ENCODE assay signal across 9 cellular contexts in the genomic region with DNA sequence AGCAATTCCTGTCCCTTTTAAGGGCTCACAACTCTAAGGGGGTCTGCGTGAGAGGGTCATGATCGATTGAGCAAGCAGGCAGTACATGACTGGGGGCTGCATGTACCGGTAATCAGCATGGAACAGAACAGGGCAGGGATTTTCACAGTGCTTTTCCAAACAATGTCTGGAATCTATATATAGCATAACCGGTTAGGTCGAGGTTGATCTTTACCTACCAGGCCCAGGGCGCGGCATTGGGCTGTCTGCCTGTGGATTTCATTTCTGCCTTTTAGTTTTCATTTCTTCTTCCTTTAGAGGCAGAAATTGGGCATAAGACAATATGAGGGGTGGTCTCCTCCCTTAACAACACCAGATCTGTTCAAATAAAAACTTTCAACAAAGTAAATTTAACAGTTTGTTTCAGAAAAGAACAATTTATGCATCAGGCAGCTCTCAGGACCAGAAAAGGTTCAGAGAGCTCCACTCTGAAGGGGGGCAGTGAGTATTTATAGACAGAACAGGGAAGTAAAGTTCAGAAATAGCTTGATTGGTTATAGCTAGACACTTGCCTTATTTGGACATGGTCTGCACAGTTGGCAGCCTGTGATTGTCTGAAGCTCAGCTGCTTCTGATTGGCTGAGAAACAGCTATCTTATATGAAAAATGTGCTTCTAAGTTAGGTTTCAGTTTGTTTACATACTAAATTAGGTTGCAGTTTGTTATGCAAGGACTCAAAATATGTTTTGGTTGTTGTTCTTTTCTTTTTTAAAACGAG. TPM values are rescaled to one million over a fixed set of nuclear protein-coding genes. Genes with fewer than 3 reads are reported as not detected.
A peak's percentile ranks its signal among the peaks of the same experiment; 100 is the strongest.
DNase-seq lines count a peak whose midpoint lies in the region; ATAC-seq and TF ChIP-seq lines count a peak whose summit lies in the region.
"Had no signal": no experiment of that assay in that cellular context is flagged by ENCODE, and none has a peak within 500 bp of the region (broad histone marks: within the 10 kb centered on the region; RNA-seq: fewer than 3 reads in every experiment).

No MANE protein-coding gene starts in this region.

- 62% methylated on average over 8 of the region's 8 CpGs for WGBS in prostate gland
- 95 to 98% methylated on average over 7 to 8 of the region's 8 CpGs for WGBS in endodermal cell (ENCODE audit: insufficient coverage in 1 of 2, insufficient read length in 1 of 2), 2 experiments

- H3K27me3 ChIP-seq in prostate gland (replicated peaks; ENCODE audit: insufficient read depth) = no peaks in the 10 kb centered on the region
- H3K27me3 ChIP-seq in endodermal cell (ENCODE audit: control insufficient read depth, insufficient read depth, low read length, poor library complexity, severe bottlenecking) = no peaks in the 10 kb centered on the region

- no peaks in the 10 kb centered on the region for H3K9me3 Mint-ChIP-seq in natural killer cell treated with Interleukin-12 subunit alpha and Interleukin-12 subunit beta and Interleukin-15 and Interleukin-18, amount 100 ng/mL, for 72 hours
- peaks cover 6% of the 10 kb centered on the region for H3K9me3 Mint-ChIP-seq in endodermal cell

- no peak overlapping the region for H3K4me3 ChIP-seq in choroid plexus epithelial cell (ENCODE audit: low read depth, low read length)
- no peak overlapping the region for H3K4me3 ChIP-seq in prostate gland
- H3K4me3 ChIP-seq in endodermal cell (ENCODE audit: low read length) = no peak overlapping the region

- H3K4me3 Mint-ChIP-seq in natural killer cell treated with Interleukin-12 subunit alpha and Interleukin-12 subunit beta and Interleukin-15 and Interleukin-18, amount 100 ng/mL, for 72 hours = no peak overlapping the region
- no peak overlapping the region for H3K4me3 Mint-ChIP-seq in endodermal cell

- intact Hi-C loops in prostate gland (cut with DNase I) = no loop called here
- intact Hi-C loops in posterior vena cava (cut with DNase I) = no loop called here

- no peak overlapping the region for H3K27ac Mint-ChIP-seq in natural killer cell treated with Interleukin-12 subunit alpha and Interleukin-12 subunit beta and Interleukin-15 and Interleukin-18, amount 100 ng/mL, for 72 hours
- H3K27ac Mint-ChIP-seq in endodermal cell = no peak overlapping the region

- H3K4me1 Mint-ChIP-seq in natural killer cell treated with Interleukin-12 subunit alpha and Interleukin-12 subunit beta and Interleukin-15 and Interleukin-18, amount 100 ng/mL, for 72 hours (ENCODE audit: low read depth in 2 of 2) = no peaks in the 10 kb centered on the region
- H3K4me1 Mint-ChIP-seq in endodermal cell = peaks cover 19% of the 10 kb centered on the region

- ATAC-seq in GM19395 (IDR thresholded peaks at IDR 0.05; ENCODE audit: unreplicated experiment) (peak; percentile 64), HG03354 (IDR thresholded peaks at IDR 0.05; ENCODE audit: poor library complexity, severe bottlenecking, unreplicated experiment) (peak; percentile 69)
- ATAC-seq in natural killer cell treated with Interleukin-12 subunit alpha and Interleukin-12 subunit beta and Interleukin-15 and Interleukin-18, amount 100 ng/mL, for 72 hours = no peak

- H3K27me3 Mint-ChIP-seq in natural killer cell treated with Interleukin-12 subunit alpha and Interleukin-12 subunit beta and Interleukin-15 and Interleukin-18, amount 100 ng/mL, for 72 hours = peaks cover 5 to 20% of the 10 kb centered on the region in 2 donors
- no peaks in the 10 kb centered on the region for H3K27me3 Mint-ChIP-seq in endodermal cell (ENCODE audit: insufficient read depth)

- no peaks in the 10 kb centered on the region for H3K36me3 Mint-ChIP-seq in natural killer cell treated with Interleukin-12 subunit alpha and Interleukin-12 subunit beta and Interleukin-15 and Interleukin-18, amount 100 ng/mL, for 72 hours
- H3K36me3 Mint-ChIP-seq in endodermal cell (ENCODE audit: low read depth) = no peaks in the 10 kb centered on the region

- H3K4me1 ChIP-seq in prostate gland (replicated peaks) (no peaks in the 10 kb centered on the region), endodermal cell (ENCODE audit: control insufficient read depth, insufficient read depth, low read length) (peaks cover 5% of the 10 kb centered on the region)

- H3K9me3 ChIP-seq in prostate gland (no peaks in the 10 kb centered on the region), endodermal cell (ENCODE audit: control insufficient read depth, low read length) (peaks cover 29% of the 10 kb centered on the region)

- H3K9ac ChIP-seq in endodermal cell (ENCODE audit: extremely low read depth, low read length, poor library complexity, severe bottlenecking) = no peak overlapping the region

- TF ChIP-seq CTCF in choroid plexus epithelial cell (conservative IDR thresholded peaks at IDR 0.05; ENCODE audit: low read depth, low read length) (no peak), prostate gland (IDR thresholded peaks at IDR 0.05) (no peak), endodermal cell (conservative IDR thresholded peaks at IDR 0.05) (no peak)

- TF ChIP-seq POLR2A in prostate gland (IDR thresholded peaks at IDR 0.05) = no peak

- peak; percentile 68 for DNase-seq in choroid plexus epithelial cell (ENCODE audit: low read depth)
- DNase-seq in prostate gland (ENCODE audit: low spot score) = peak; percentile 55
- no peak for DNase-seq in natural killer cell treated with Interleukin-12 subunit alpha and Interleukin-12 subunit beta and Interleukin-15 and Interleukin-18, amount 100 ng/mL, for 72 hours (ENCODE audit: low spot score)
- no peak for DNase-seq in endodermal cell
- DNase-seq in NCI-H524 treated with DMSO at 0.1 percent for 48 hours (lab: John Stamatoyannopoulos, UW) = no peak
- no peak for DNase-seq in posterior vena cava (ENCODE audit: low spot score)
- DNase-seq: NCI-H1105 treated with DMSO at 0.1 percent for 48 hours had no signal

- no peaks in the 10 kb centered on the region for H3K36me3 ChIP-seq in prostate gland
- H3K36me3 ChIP-seq in endodermal cell (ENCODE audit: control insufficient read depth, insufficient read depth, low read length) = no peaks in the 10 kb centered on the region

- peak overlapping the region in 1 of 2 donors; percentile 74 for H3K27ac ChIP-seq in prostate gland
- no peak overlapping the region for H3K27ac ChIP-seq in endodermal cell (ENCODE audit: low read depth, low read length)

RNA-seq across cellular contexts. Expression of a gene that starts 17.2 kb away (rescaled TPM):
- total RNA-seq in prostate gland (10 to 100 TPM; 12.8 to 19.0 TPM), endodermal cell (100 to 1,000 TPM; 141 to 145 TPM), posterior vena cava (10 to 100 TPM; 19.0 to 19.7 TPM)
- total RNA-seq in natural killer cell treated with Interleukin-12 subunit alpha and Interleukin-12 subunit beta and Interleukin-15 and Interleukin-18, amount 100 ng/mL, for 72 hours = 10 to 100 TPM; 34.3 to 38.4 TPM
- 41.8 TPM for polyA plus RNA-seq in endodermal cell (2013, experiment 1 of 2)
- 44.8 TPM for polyA plus RNA-seq in endodermal cell (2013, experiment 2 of 2)

RNA-seq across cellular contexts. Expression of a gene that starts 36.4 kb away (rescaled TPM):
- 10 to 100 TPM in 1 of 2 donors, 1 to 10 TPM in 1; 6.5 to 10.7 TPM for total RNA-seq in prostate gland
- total RNA-seq in natural killer cell treated with Interleukin-12 subunit alpha and Interleukin-12 subunit beta and Interleukin-15 and Interleukin-18, amount 100 ng/mL, for 72 hours = 10 to 100 TPM; 22.5 to 64.6 TPM
- total RNA-seq in endodermal cell = 1 to 10 TPM; 2.2 to 2.3 TPM
- polyA plus RNA-seq in endodermal cell (2013, experiment 1 of 2) = 1.5 TPM
- 3.0 TPM for polyA plus RNA-seq in endodermal cell (2013, experiment 2 of 2)
- 10 to 100 TPM; 26.5 to 26.9 TPM for total RNA-seq in posterior vena cava

Comparison
In these comparisons a context has a peak if more than half of its experiments do, and no peak if none do; other contexts are left out.
1. ATAC-seq: peak in GM19395 (single experiment) and HG03354 (single experiment); none in natural killer cell treated with Interleukin-12 subunit alpha and Interleukin-12 subunit beta and Interleukin-15 and Interleukin-18, amount 100 ng/mL, for 72 hours (0 of 2).
2. DNase-seq: peak in choroid plexus epithelial cell (single experiment) and prostate gland (single experiment); none in natural killer cell treated with Interleukin-12 subunit alpha and Interleukin-12 subunit beta and Interleukin-15 and Interleukin-18, amount 100 ng/mL, for 72 hours (single experiment), endodermal cell (single experiment), NCI-H524 treated with DMSO at 0.1 percent for 48 hours (single experiment) and posterior vena cava (single experiment).